ENCODE assay signal across 14 cellular contexts in the genomic region with DNA sequence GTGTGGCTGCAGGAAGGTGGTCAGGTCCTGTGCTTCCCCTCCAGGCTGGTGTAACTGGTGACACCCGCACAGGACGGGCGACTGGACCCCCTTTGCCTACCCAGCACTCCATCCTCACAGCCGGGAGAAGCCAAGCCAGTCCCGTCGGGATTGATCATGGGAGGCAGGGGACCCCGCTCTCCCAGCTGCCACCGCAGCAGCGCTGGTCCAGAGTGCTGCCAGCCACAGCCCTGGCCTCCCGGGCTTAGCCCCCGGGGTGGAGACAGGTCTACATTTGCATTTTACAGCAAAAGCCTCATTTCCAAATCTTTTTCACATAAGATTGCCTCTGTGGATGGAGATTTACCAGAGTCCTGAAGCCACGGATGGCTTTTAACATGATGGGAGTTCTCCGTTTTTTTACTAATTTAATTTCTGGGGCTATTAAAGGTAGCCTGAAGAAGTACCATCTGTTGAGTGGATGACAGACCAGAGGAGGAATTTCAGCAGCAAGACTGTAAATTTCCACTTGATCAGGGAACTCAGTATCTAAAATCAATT.
DNase-seq lines count a peak whose midpoint lies in the region; TF ChIP-seq lines count a peak whose summit lies in the region.
"Had no signal": no experiment of that assay in that cellular context is flagged by ENCODE, and none has a peak within 500 bp of the region (broad histone marks: within the 10 kb centered on the region; RNA-seq: fewer than 3 reads in every experiment).

No MANE protein-coding gene starts in this region.

- no peak for TF ChIP-seq EP300 in esophagus muscularis mucosa (IDR thresholded peaks at IDR 0.05)

- H3K4me3 ChIP-seq in neuronal stem cell (ENCODE audit: low read length in 2 of 2) (no peak overlapping the region), esophagus muscularis mucosa (no peak overlapping the region)
- H3K4me3 ChIP-seq: BLaER1, GM23248 had no signal

- no peak overlapping the region for H2BK15ac ChIP-seq in neuronal stem cell (ENCODE audit: low read length)

- no peak overlapping the region for H2BK12ac ChIP-seq in neuronal stem cell (ENCODE audit: low read length)

- TF ChIP-seq CTCF in esophagus muscularis mucosa (IDR thresholded peaks at IDR 0.05): no peak

- no peak overlapping the region for H3K9ac ChIP-seq in neuronal stem cell (ENCODE audit: low read depth, low read length, poor library complexity)
- H3K9ac ChIP-seq: BLaER1, GM23248 had no signal

- H2BK5ac ChIP-seq in neuronal stem cell (ENCODE audit: low read length): no peak overlapping the region

- H3K23ac ChIP-seq in neuronal stem cell (ENCODE audit: low read depth, low read length, poor library complexity): no peak overlapping the region

- no peak overlapping the region for H2AFZ ChIP-seq in neuronal stem cell (ENCODE audit: low read length)
- H2AFZ ChIP-seq: GM23248 had no signal

- no peak overlapping the region for H4K91ac ChIP-seq in neuronal stem cell (ENCODE audit: low read depth, low read length, poor library complexity)

- H3K27ac ChIP-seq in neuronal stem cell (replicated peaks; ENCODE audit: low read length): no peak overlapping the region
- no peak overlapping the region for H3K27ac ChIP-seq in esophagus muscularis mucosa (replicated peaks in 1 of 4)
- H3K27ac ChIP-seq: 22Rv1, BLaER1, GM23248 had no signal

- H2BK120ac ChIP-seq in neuronal stem cell (ENCODE audit: low read depth, low read length): no peak overlapping the region

- no CpG with 5 or more reads among the region's 13 CpGs for WGBS in neuronal stem cell (ENCODE audit: extremely low coverage in 2 of 2, insufficient read length in 2 of 2, insufficient replicate concordance in 1 of 2), 2 donors
- WGBS in esophagus muscularis mucosa: 73% methylated on average over 13 of the region's 13 CpGs

- peak overlapping the region; percentile 35 for H2AK5ac ChIP-seq in neuronal stem cell (ENCODE audit: low read depth, low read length)

- H3K18ac ChIP-seq in neuronal stem cell (ENCODE audit: low read length): no peak overlapping the region

- peak; percentile 54 for DNase-seq in NCI-H2171 treated with DMSO at 0.1 percent for 48 hours (lab: John Stamatoyannopoulos, UW)
- no peak for DNase-seq in NCI-H2171 (lab: John Stamatoyannopoulos, UW)
- DNase-seq in DMS 273 treated with DMSO at 0.1 percent for 48 hours (lab: John Stamatoyannopoulos, UW): peak; percentile 34
- DNase-seq in cerebellar cortex (ENCODE audit: low spot score): peak; percentile 25
- no peak for DNase-seq in neuronal stem cell (ENCODE audit: low spot score)
- no peak for DNase-seq in anterior cingulate cortex (lab: John Stamatoyannopoulos, UW)
- DNase-seq in esophagus muscularis mucosa (ENCODE audit: extremely low spot score): no peak
- DNase-seq: Caco-2; CD8-positive, alpha-beta memory T cell; DMS79; GM23248; IMR-90 had no signal

- no peak overlapping the region for H3K4me2 ChIP-seq in neuronal stem cell (ENCODE audit: insufficient read depth, low read length, poor library complexity, severe bottlenecking)
- H3K4me2 ChIP-seq: BLaER1 had no signal

- H3K4me1 ChIP-seq in neuronal stem cell (ENCODE audit: control insufficient read depth in 2 of 2, insufficient read depth in 1 of 2, low read depth in 1 of 2, low read length in 2 of 2): peaks cover 0 to 6% of the 10 kb centered on the region in 2 donors
- no peaks in the 10 kb centered on the region for H3K4me1 ChIP-seq in esophagus muscularis mucosa
- H3K4me1 ChIP-seq: Caco-2 had no signal

- H3K36me3 ChIP-seq in neuronal stem cell (replicated peaks in 1 of 2; ENCODE audit: control insufficient read depth in 2 of 2, insufficient read depth in 2 of 2, low read length in 2 of 2) (no peaks in the 10 kb centered on the region), esophagus muscularis mucosa (no peaks in the 10 kb centered on the region)
- H3K36me3 ChIP-seq: BLaER1 had no signal

- no peak overlapping the region for H3K14ac ChIP-seq in neuronal stem cell (ENCODE audit: low read length)

- intact Hi-C loops in esophagus muscularis mucosa (cut with DNase I): no loop called here

- no peaks in the 10 kb centered on the region for H3K79me1 ChIP-seq in neuronal stem cell (ENCODE audit: low read depth, low read length)

- H3K27me3 ChIP-seq in neuronal stem cell (ENCODE audit: control insufficient read depth in 3 of 3, insufficient read depth in 3 of 3, low read depth in 1 of 3, low read length in 3 of 3) (peaks cover 0 to 25% (median 0%) of the 10 kb centered on the region in 3 experiments), esophagus muscularis mucosa (peaks cover 0 to 71% (median 3%) of the 10 kb centered on the region in 4 donors)
- H3K27me3 ChIP-seq: BLaER1 had no signal

- peaks cover 0 to 5% of the 10 kb centered on the region in 2 donors for H3K9me3 ChIP-seq in neuronal stem cell (replicated peaks in 1 of 2; ENCODE audit: control insufficient read depth in 2 of 2, insufficient read depth in 1 of 2, low read depth in 1 of 2, low read length in 2 of 2)
- H3K9me3 ChIP-seq in esophagus muscularis mucosa: no peaks in the 10 kb centered on the region
- H3K9me3 ChIP-seq: BLaER1, Caco-2 had no signal

- H4K8ac ChIP-seq in neuronal stem cell (ENCODE audit: low read depth, low read length): no peak overlapping the region

- no peak overlapping the region for H3K4ac ChIP-seq in neuronal stem cell (ENCODE audit: low read length)

- no peak for TF ChIP-seq POLR2A in esophagus muscularis mucosa (IDR thresholded peaks at IDR 0.05; ENCODE audit: low read depth)

Comparison
In these comparisons a context has a peak if more than half of its experiments do, and no peak if none do; other contexts are left out.
1. DNase-seq: peak in NCI-H2171 treated with DMSO at 0.1 percent for 48 hours (single experiment), DMS 273 treated with DMSO at 0.1 percent for 48 hours (single experiment) and cerebellar cortex (single experiment); none in NCI-H2171 (single experiment), neuronal stem cell (single experiment), anterior cingulate cortex (0 of 58) and esophagus muscularis mucosa (single experiment).